Comparison of ENCODE assay signal across 8 cellular contexts in the genomic region with DNA sequence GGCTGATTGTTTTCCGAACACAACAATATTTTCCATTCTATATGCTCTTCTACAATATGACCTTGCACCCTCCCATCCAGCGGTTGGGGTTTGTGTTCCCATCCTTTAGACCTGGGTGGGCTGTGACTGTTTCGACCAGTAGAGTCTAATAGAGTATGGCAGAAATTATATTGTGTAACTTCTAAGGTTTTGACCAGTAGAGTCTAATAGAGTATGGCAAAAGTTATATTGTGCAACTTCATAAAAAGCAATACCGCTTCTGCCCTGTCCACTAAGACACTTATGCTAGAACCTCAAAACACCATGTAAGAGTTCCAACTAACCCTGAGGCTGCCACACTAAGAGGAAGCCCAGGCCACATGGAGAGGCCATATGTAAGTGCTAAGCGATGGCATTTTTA.
"Had no signal": no experiment of that assay in that cellular context is flagged by ENCODE, and none has a peak within 500 bp of the region (broad histone marks: within the 10 kb centered on the region; RNA-seq: fewer than 3 reads in every experiment).

No MANE protein-coding gene starts in this region.

- H3K4me1 ChIP-seq: HAP-1 had no signal

- DNase-seq: GM23248, GOT3, H7, HFFc6 had no signal

- H3K9me3 ChIP-seq: HAP-1 had no signal

- H3K27ac ChIP-seq: GM23248 had no signal

- H2AFZ ChIP-seq: GM23248 had no signal

- H3K9ac ChIP-seq: GM23248 had no signal

- ATAC-seq: HCT116, K562 had no signal

- H3K4me3 ChIP-seq: GM23248, HAP-1, K562 had no signal

- H3K36me3 ChIP-seq: HAP-1 had no signal

- FAIRE-seq: HTR-8/SVneo, K562 had no signal
